In genomic region chr9:37371565-37372464, GRCh38 we compare ENCODE assay signal across 9 cellular contexts. TPM values are rescaled to one million over a fixed set of nuclear protein-coding genes. Genes with fewer than 3 reads are reported as not detected.
A peak's percentile ranks its signal among the peaks of the same experiment; 100 is the strongest.
DNase-seq lines count a peak whose midpoint lies in the region; ATAC-seq, FAIRE-seq and TF ChIP-seq lines count a peak whose summit lies in the region.
"Had no signal": no experiment of that assay in that cellular context is flagged by ENCODE, and none has a peak within 500 bp of the region (broad histone marks: within the 10 kb centered on the region; RNA-seq: fewer than 3 reads in every experiment).

No MANE protein-coding gene starts in this region.

- peaks cover 13% of the 10 kb centered on the region for H3K4me1 Mint-ChIP-seq in chondrocyte (ENCODE audit: low read depth)

- H3K4me3 ChIP-seq in GM12878 (no peak overlapping the region), SK-N-SH (ENCODE audit: low read depth in 2 of 2, low read length in 1 of 2) (no peak overlapping the region), colonic mucosa (no peak overlapping the region)

- peak; percentile 18 for FAIRE-seq in GM12878 (lab: Jason Lieb, UNC)

- TF ChIP-seq EP300 in GM12878 (IDR thresholded peaks at IDR 0.05; ENCODE audit: borderline replicate concordance in 1 of 2, control insufficient read depth in 1 of 2, low read depth in 2 of 2, low read length in 2 of 2) (peak in 1 of 2 experiments; percentile 33; a peak in 2 of 4 replicates), SK-N-SH (IDR thresholded peaks at IDR 0.05; ENCODE audit: borderline replicate concordance in 1 of 2, low read depth in 1 of 2, low read length in 1 of 2) (no peak)

- TSS peak; percentile 76 for BruUV-seq in GM12878 (replicated peaks; lab: Mats Ljungman, UMichigan)

- in situ Hi-C loops in GM12878 (cut with MboI), result no loop called here

- RAD21 ChIA-PET in GM12878 (lab: Charles Lee; ENCODE audit: unreplicated experiment), result interaction anchor here (0.6 to 11.6 kb wide), 12 partner anchors 11 to 350 kb away, joined by 3 to 126 read pairs (median 4); no protein-coding TSS in a partner anchor

- intact Hi-C loops in GM12878 (cut with micrococcal nuclease; ENCODE audit: unreplicated experiment) (loop anchor here (1.0 to 10.0 kb wide), 7 partner anchors 10 to 377 kb away; no protein-coding TSS in a partner anchor), colonic mucosa (cut with DNase I) (no loop called here)

- H3K9me3 ChIP-seq in GM12878 (replicated peaks; ENCODE audit: control insufficient read depth, insufficient read depth, low read length) (no peaks in the 10 kb centered on the region), SK-N-SH (no peaks in the 10 kb centered on the region), colonic mucosa (no peaks in the 10 kb centered on the region)

- peaks cover 11% of the 10 kb centered on the region for H3K79me2 ChIP-seq in GM12878 (ENCODE audit: control insufficient read depth, insufficient read depth, low read length)
- no peaks in the 10 kb centered on the region for H3K79me2 ChIP-seq in SK-N-SH (ENCODE audit: insufficient read depth)

- H3F3A ChIP-seq in SK-N-SH (replicated peaks; ENCODE audit: insufficient read depth), result no peaks in the 10 kb centered on the region

- DNase-seq in Daoy (ENCODE audit: low read depth) (peak; percentile 81), GM12878 (ENCODE audit: low read depth, low spot score) (peak; percentile 63), HUDEP-2 (lab: John Stamatoyannopoulos, UW; ENCODE audit: unreplicated experiment in 76 of 76) (no peak), chondrocyte (ENCODE audit: low spot score) (no peak), SK-N-SH (no peak), colonic mucosa (no peak)
- DNase-seq: aorta had no signal

- H3K27ac Mint-ChIP-seq in chondrocyte (ENCODE audit: unreplicated experiment), result no peak overlapping the region

- WGBS in GM12878 (ENCODE audit: insufficient coverage, insufficient replicate concordance, low lambda C conversion rate, missing lambda C conversion rate), result 3% methylated on average over 20 of the region's 20 CpGs
- 67% methylated on average over 18 of the region's 20 CpGs for WGBS in SK-N-SH (ENCODE audit: low lambda C conversion rate)

- TF ChIP-seq RAD21 in GM12878 (IDR thresholded peaks at IDR 0.05; ENCODE audit: insufficient read depth, low read depth, low read length) (no peak), SK-N-SH (IDR thresholded peaks at IDR 0.05; ENCODE audit: low read length) (no peak)

- H3K4me1 ChIP-seq in GM12878 (ENCODE audit: control insufficient read depth, insufficient read depth, low read length) (peaks cover 78% of the 10 kb centered on the region), SK-N-SH (ENCODE audit: control insufficient read depth in 1 of 2, insufficient read depth in 2 of 2, low read depth in 1 of 2, low read length in 1 of 2) (no peaks in the 10 kb centered on the region), colonic mucosa (no peaks in the 10 kb centered on the region)

- no peaks in the 10 kb centered on the region for H3K27me3 ChIP-seq in GM12878 (replicated peaks in 1 of 2; ENCODE audit: control insufficient read depth in 2 of 2, insufficient read depth in 2 of 2, low read length in 1 of 2)
- no peaks in the 10 kb centered on the region for H3K27me3 ChIP-seq in SK-N-SH (ENCODE audit: insufficient read depth)
- no peaks in the 10 kb centered on the region for H3K27me3 ChIP-seq in colonic mucosa

- TF ChIP-seq POLR2A in GM12878 (IDR thresholded peaks at IDR 0.05; ENCODE audit: low read depth, low read length), result peak; percentile 7; the same call in 1 of the 2 replicates

- no peaks in the 10 kb centered on the region for H4K20me1 ChIP-seq in GM12878 (ENCODE audit: control insufficient read depth, insufficient read depth)
- no peaks in the 10 kb centered on the region for H4K20me1 ChIP-seq in SK-N-SH (ENCODE audit: insufficient read depth)

- H2AFZ ChIP-seq in GM12878 (ENCODE audit: control insufficient read depth, low read depth, low read length) (no peak overlapping the region), SK-N-SH (ENCODE audit: low read depth) (no peak overlapping the region)

- H3K9ac ChIP-seq in GM12878 (ENCODE audit: control insufficient read depth, insufficient read depth, low read length) (peak overlapping the region; percentile 81), SK-N-SH (no peak overlapping the region), colonic mucosa (ENCODE audit: low read depth in 2 of 2, low read length in 2 of 2) (no peak overlapping the region)

- H3K4me2 ChIP-seq in GM12878 (ENCODE audit: control insufficient read depth, insufficient read depth) (peak overlapping the region; percentile 87), SK-N-SH (no peak overlapping the region)

- no peaks in the 10 kb centered on the region for H3K36me3 Mint-ChIP-seq in chondrocyte (ENCODE audit: low read depth)

- SMC1A ChIA-PET in GM12878 (lab: Charles Lee; ENCODE audit: uncharacterized antibody, unreplicated experiment), result interaction anchor here (0.8 to 4.0 kb wide), 26 partner anchors 10 to 379 kb away, joined by 3 to 40 read pairs (median 4); no protein-coding TSS in a partner anchor

- POLR2A ChIA-PET in GM12878 (lab: Charles Lee), result interaction anchor here (0.5 to 11.3 kb wide), 10 partner anchors 10 to 398 kb away, joined by 3 to 212 read pairs (median 3); no protein-coding TSS in a partner anchor
- POLR2A ChIA-PET in SK-N-SH (lab: Yijun Ruan, JAX), result no interaction called here

- H3K27ac ChIP-seq in GM12878 (ENCODE audit: control insufficient read depth, insufficient read depth) (peak overlapping the region; percentile 97), SK-N-SH (ENCODE audit: low read depth in 2 of 2, low read length in 1 of 2) (no peak overlapping the region), colonic mucosa (no peak overlapping the region)

- H3K36me3 ChIP-seq in GM12878 (ENCODE audit: control insufficient read depth in 2 of 2, insufficient read depth in 2 of 2, low read length in 1 of 2) (no peaks in the 10 kb centered on the region), SK-N-SH (replicated peaks in 1 of 2; ENCODE audit: control insufficient read depth in 1 of 2, insufficient read depth in 2 of 2, low read length in 1 of 2) (no peaks in the 10 kb centered on the region), colonic mucosa (no peaks in the 10 kb centered on the region)

- H3K9me3 Mint-ChIP-seq in chondrocyte (ENCODE audit: low read depth), result no peaks in the 10 kb centered on the region

- H3K4me3 Mint-ChIP-seq in chondrocyte (ENCODE audit: unreplicated experiment), result no peak overlapping the region

- ATAC-seq in GM19395 (IDR thresholded peaks at IDR 0.05; ENCODE audit: unreplicated experiment) (peak; percentile 7), HG03196 (IDR thresholded peaks at IDR 0.05; ENCODE audit: unreplicated experiment) (peak; percentile 18), GM12878 (peak; percentile 44)

- H3K9me2 ChIP-seq in SK-N-SH, result no peaks in the 10 kb centered on the region

- peaks cover 6% of the 10 kb centered on the region for H3K27me3 Mint-ChIP-seq in chondrocyte (ENCODE audit: low read depth)

- CTCF ChIA-PET in GM12878 (lab: Yijun Ruan, JAX) (interaction anchor here (0.9 to 13.2 kb wide), 9 partner anchors 11 to 498 kb away, joined by 3 to 220 read pairs (median 5); no protein-coding TSS in a partner anchor), SK-N-SH (lab: Yijun Ruan, JAX) (interaction anchor here (0.9 kb wide), 1 partner anchor 10 kb away, joined by 4 read pairs; no protein-coding TSS in a partner anchor)

- TF ChIP-seq CTCF in GM12878 (IDR thresholded peaks at IDR 0.05 in 2 of 3, conservative IDR thresholded peaks at IDR 0.05 in 1 of 3; ENCODE audit: control insufficient read depth in 2 of 3, extremely low read depth in 1 of 3, insufficient read depth in 1 of 3, low read depth in 3 of 3, low read length in 3 of 3) (no peak), chondrocyte (IDR thresholded peaks at IDR 0.05) (no peak), SK-N-SH (IDR thresholded peaks at IDR 0.05) (no peak), colonic mucosa (IDR thresholded peaks at IDR 0.05) (no peak)

TF ChIP-seq in GM12878, 131 proteins besides CTCF, POLR2A, EP300 and RAD21 (continues in another document):
- TF ChIP-seq HDAC2 (IDR thresholded peaks at IDR 0.05), result no peak
- TF ChIP-seq POU2F2 (IDR thresholded peaks at IDR 0.05; ENCODE audit: borderline replicate concordance, low read depth, low read length), result 0 out of 3 replicates have a peak, but pooled peaks have one; percentile 3
- peak; percentile 72 for TF ChIP-seq IKZF1 (conservative IDR thresholded peaks at IDR 0.05)
- TF ChIP-seq NR2F1 (conservative IDR thresholded peaks at IDR 0.05), result peak; percentile 46; the same call in 1 of the 2 replicates
- TF ChIP-seq EED (IDR thresholded peaks at IDR 0.05; ENCODE audit: low read depth), result peak; percentile 88

TF ChIP-seq in SK-N-SH, 30 proteins besides CTCF, POLR2A, EP300 and RAD21 (continues in another document):
- TF ChIP-seq JUND (IDR thresholded peaks at IDR 0.05) (no peak), GABPA (IDR thresholded peaks at IDR 0.05; ENCODE audit: low read depth) (no peak), FOXJ3 (CRISPR knock-in tag; IDR thresholded peaks at IDR 0.05) (no peak), SIN3A (IDR thresholded peaks at IDR 0.05; ENCODE audit: borderline replicate concordance, low read depth, low read length) (no peak), EZH2phosphoT487 (IDR thresholded peaks at IDR 0.05; ENCODE audit: borderline replicate concordance, low read depth) (no peak), YY1 (IDR thresholded peaks at IDR 0.05; ENCODE audit: low read depth) (no peak)

RNA-seq across cellular contexts. Expression of gene GRHPR, which starts 50.7 kb away (rescaled TPM):
- 93.3 and 104 TPM in 2 replicates for total RNA-seq in Daoy (2014; rRNA removed; shearing (Covaris generic))
- total RNA-seq in GM12878 (2013; cell fraction: nucleolus; rRNA removed), result 108 and 136 TPM in 2 replicates
- total RNA-seq in GM12878 (2014; rRNA removed) (179 and 190 TPM in 2 replicates), GM12878 (2014; rRNA removed; fragmentation: Illumina TruSeq; extraction: Trizol) (104 and 111 TPM in 2 replicates), GM12878 (2021) (120 and 127 TPM in 2 replicates), chondrocyte (84.3 to 101 TPM (median 86.3 TPM) in 3 replicates), colonic mucosa (10 to 100 TPM; 71.1 to 94.0 TPM)
- polyA plus RNA-seq in GM12878 (2011; ENCODE audit: low read depth), result 70.6 TPM
- polyA plus RNA-seq in GM12878 (2011; rRNA removed) (68.5 and 132 TPM in 2 replicates), GM12878 (2014; fragmentation: Illumina TruSeq; extraction: Trizol) (65.4 and 96.1 TPM in 2 replicates), GM12878 (2014; fragmentation: Nextera tagmentation; extraction: Ambion mirVana) (10 to 100 TPM; 52.4 to 78.6 TPM), GM12878 (2014; rRNA removed) (194 and 209 TPM in 2 replicates), GM12878 (2016; fragmentation: Nextera tagmentation; extraction: Ambion mirVana) (100 to 1,000 TPM; 153 to 154 TPM), SK-N-SH (2012; rRNA removed) (206 and 232 TPM in 2 replicates)
- polyA plus RNA-seq in GM12878 (2011; cell fraction: cytosol; rRNA removed), result 195 and 247 TPM in 2 replicates
- 168 and 195 TPM in 2 replicates for polyA plus RNA-seq in GM12878 (2011; cell fraction: nucleus; rRNA removed)
- 91.5 and 110 TPM in 2 replicates for polyA plus RNA-seq in GM12878 (2012)
- polyA minus RNA-seq in GM12878 (2011; rRNA and poly(A)+ RNA removed), result 81.4 and 134 TPM in 2 replicates
- 31.9 and 41.0 TPM in 2 replicates for polyA minus RNA-seq in GM12878 (2011; cell fraction: cytosol; rRNA and poly(A)+ RNA removed)
- polyA minus RNA-seq in GM12878 (2011; cell fraction: nucleus; rRNA and poly(A)+ RNA removed), result 33.0 and 70.1 TPM in 2 replicates
- 107 and 153 TPM in 2 replicates for polyA plus RNA-seq in SK-N-SH (2012; cell fraction: cytosol; rRNA removed)
- polyA plus RNA-seq in SK-N-SH (2012; cell fraction: nucleus; rRNA removed), result 193 and 213 TPM in 2 replicates

Comparison
In these comparisons a context has a peak if more than half of its experiments do, and no peak if none do; other contexts are left out.
1. DNase-seq: peak in Daoy (single experiment) and GM12878 (single experiment); none in HUDEP-2 (0 of 76), chondrocyte (single experiment), SK-N-SH (single experiment) and colonic mucosa (single experiment).
2. Peak in every context shown above with its lines, with median percentiles within 50 percentile points of each other: ATAC-seq.